35 cellular contexts compared by ENCODE assay signal in genomic region chr7:103921692-103922091, GRCh38.
"Had no signal": no experiment of that assay in that cellular context is flagged by ENCODE, and none has a peak within 500 bp of the region (broad histone marks: within the 10 kb centered on the region; RNA-seq: fewer than 3 reads in every experiment).

No MANE protein-coding gene starts in this region.

- H3K4me3 ChIP-seq: adrenal gland, body of pancreas, breast epithelium had no signal

- H3K4me1 ChIP-seq: adrenal gland, body of pancreas, breast epithelium had no signal

- FAIRE-seq: astrocyte, TTC549 had no signal

- H3K27me3 ChIP-seq: adrenal gland, body of pancreas, brain microvascular endothelial cell, breast epithelium had no signal

- DNase-seq: activated CD4-positive, alpha-beta memory T cell treated with anti-CD3 and anti-CD28 coated beads for 36 hours; activated CD4-positive, alpha-beta T cell treated with anti-CD3 and anti-CD28 coated beads for 1 hour; activated CD4-positive, alpha-beta T cell treated with anti-CD3 and anti-CD28 coated beads for 36 hours; activated CD4-positive, alpha-beta T cell treated with anti-CD3 and anti-CD28 coated beads, Interleukin-2, amount 10 ng/mL, durations not matched to agents 24 days and 14 days; activated CD4-positive, alpha-beta T cell treated with anti-CD3 and anti-CD28 coated beads, Interleukin-2, amount 50 U/mL, for 1 hour; activated CD4-positive, alpha-beta T cell treated with anti-CD3 and anti-CD28 coated beads, Interleukin-2, amount 50 U/mL, for 4 hours; activated CD4-positive, CD25-positive, alpha-beta regulatory T cell; activated CD8-positive, alpha-beta memory T cell treated with anti-CD3 and anti-CD28 coated beads, Interleukin-2, amount 50 U/mL, for 4 hours; activated CD8-positive, alpha-beta T cell treated with anti-CD3 and anti-CD28 coated beads for 36 hours; activated effector memory CD4-positive, alpha-beta T cell treated with anti-CD3 and anti-CD28 coated beads, Interleukin-2, amount 50 U/mL, for 16 hours; activated gamma-delta T cell treated with Interleukin-2 at 50 U/mL for 16 hours; activated naive CD4-positive, alpha-beta T cell; activated naive CD4-positive, alpha-beta T cell treated with anti-CD3 and anti-CD28 coated beads for 36 hours; activated naive CD4-positive, alpha-beta T cell treated with anti-CD3 and anti-CD28 coated beads, Interleukin-2, amount 50 U/mL, for 16 hours; activated naive CD8-positive, alpha-beta T cell treated with anti-CD3 and anti-CD28 coated beads for 36 hours; activated T-cell treated with anti-CD3 and anti-CD28 coated beads for 4 hours; activated T-cell treated with anti-CD3 and anti-CD28 coated beads, Interleukin-2, amount 50 U/mL, for 1 hour; activated T-cell treated with anti-CD3 and anti-CD28 coated beads, Interleukin-2, amount 50 U/mL, for 4 hours; activated T-cell treated with anti-CD3 and anti-CD28 coated beads, Interleukin-2, amount 50 U/mL, for 72 hours; adrenal gland; amniotic stem cell; aorta; body of pancreas; brain microvascular endothelial cell; central memory CD4-positive, alpha-beta T cell; T-helper 1 cell; T-helper 2 cell; T-helper 9 cell had no signal

- ATAC-seq: activated CD4-positive, alpha-beta T cell treated with anti-CD3 and anti-CD28 coated beads for 36 hours; activated CD4-positive, CD25-positive, alpha-beta regulatory T cell treated with anti-CD3 and anti-CD28 coated beads, Interleukin-2, amount 50 U/mL, for 24 hours; activated CD8-positive, alpha-beta T cell treated with anti-CD3 and anti-CD28 coated beads for 36 hours; activated naive CD4-positive, alpha-beta T cell treated with anti-CD3 and anti-CD28 coated beads, Interleukin-2, amount 50 U/mL, for 72 hours; activated T-cell treated with anti-CD3 and anti-CD28 coated beads, Interleukin-2, amount 50 U/mL, for 4 hours; activated T-cell treated with anti-CD3 and anti-CD28 coated beads, Interleukin-2, amount 50 U/mL, for 72 hours; activated T-helper 17 cell treated with anti-CD3 and anti-CD28 coated beads, Interleukin-2, amount 50 U/mL, for 72 hours; body of pancreas had no signal

- H3K9me3 ChIP-seq: adrenal gland, body of pancreas, breast epithelium had no signal

- H3K27ac ChIP-seq: adrenal gland, body of pancreas, brain microvascular endothelial cell, breast epithelium, VCaP had no signal

- H3K36me3 ChIP-seq: adrenal gland, brain microvascular endothelial cell, breast epithelium had no signal
